ENCODE assay signal across 1 cellular context in genomic region chr1:35120458-35121133, GRCh38.
TF ChIP-seq lines count a peak whose summit lies in the region.

No MANE protein-coding gene starts in this region.

TF ChIP-seq in HepG2, 621 proteins besides CTCF, POLR2A, EP300 and RAD21 (continued from another document and continues in another):
- TF ChIP-seq ARID5B (CRISPR knock-in tag; IDR thresholded peaks at IDR 0.05) (no peak), SIN3A (IDR thresholded peaks at IDR 0.05; ENCODE audit: borderline replicate concordance, low read depth, low read length) (no peak), THAP9 (CRISPR knock-in tag; IDR thresholded peaks at IDR 0.05; ENCODE audit: borderline replicate concordance) (peak; percentile 46; the same call in 1 of the 2 replicates), KDM3A (CRISPR knock-in tag; IDR thresholded peaks at IDR 0.05; ENCODE audit: low read depth) (peak; percentile 43; the same call in 1 of the 2 replicates), GABPB1 (CRISPR knock-in tag; IDR thresholded peaks at IDR 0.05) (peak; percentile 63; the same call in 1 of the 2 replicates), ZNF292 (CRISPR knock-in tag; IDR thresholded peaks at IDR 0.05; ENCODE audit: borderline replicate concordance, low read depth) (peak; percentile 69; the same call in 1 of the 2 replicates), MIER2 (CRISPR knock-in tag; IDR thresholded peaks at IDR 0.05) (no peak), MAF1 (CRISPR knock-in tag; IDR thresholded peaks at IDR 0.05; ENCODE audit: borderline replicate concordance) (no peak), ZNF597 (CRISPR knock-in tag; IDR thresholded peaks at IDR 0.05) (no peak), REXO4 (CRISPR knock-in tag; IDR thresholded peaks at IDR 0.05; ENCODE audit: borderline replicate concordance) (no peak), ZFP37 (CRISPR knock-in tag; IDR thresholded peaks at IDR 0.05; ENCODE audit: borderline replicate concordance) (no peak), ZSCAN29 (CRISPR knock-in tag; conservative IDR thresholded peaks at IDR 0.05) (0 out of 2 replicates have a peak, but pooled peaks have one; percentile 43), FOXA3 (CRISPR knock-in tag; IDR thresholded peaks at IDR 0.05) (no peak), PHF21A (CRISPR knock-in tag; IDR thresholded peaks at IDR 0.05) (no peak), ZNF10 (CRISPR knock-in tag; IDR thresholded peaks at IDR 0.05; ENCODE audit: borderline replicate concordance, low read depth) (no peak), RBFOX2 (IDR thresholded peaks at IDR 0.05; ENCODE audit: low read depth, low read length) (no peak), MAFG (CRISPR knock-in tag; IDR thresholded peaks at IDR 0.05) (no peak), ZNF674 (CRISPR knock-in tag; IDR thresholded peaks at IDR 0.05; ENCODE audit: low read depth) (no peak), ADNP (CRISPR knock-in tag; IDR thresholded peaks at IDR 0.05) (no peak), ZNF143 (CRISPR knock-in tag; IDR thresholded peaks at IDR 0.05) (no peak), ZSCAN12 (CRISPR knock-in tag; IDR thresholded peaks at IDR 0.05) (no peak), ZNF446 (CRISPR knock-in tag; IDR thresholded peaks at IDR 0.05) (no peak), ZNF660 (CRISPR knock-in tag; IDR thresholded peaks at IDR 0.05; ENCODE audit: borderline replicate concordance, low read depth) (no peak), ZNF180 (CRISPR knock-in tag; IDR thresholded peaks at IDR 0.05; ENCODE audit: borderline replicate concordance, low read depth) (no peak), NFE2 (CRISPR knock-in tag; IDR thresholded peaks at IDR 0.05) (no peak), NR2F1 (CRISPR knock-in tag; IDR thresholded peaks at IDR 0.05) (no peak), HDAC2 (CRISPR knock-in tag; IDR thresholded peaks at IDR 0.05) (no peak), HIVEP1 (CRISPR knock-in tag; IDR thresholded peaks at IDR 0.05) (no peak), NR2F2 (IDR thresholded peaks at IDR 0.05; ENCODE audit: borderline replicate concordance, low read depth) (no peak), ATF2 (CRISPR knock-in tag; IDR thresholded peaks at IDR 0.05) (no peak), ZFP82 (CRISPR knock-in tag; IDR thresholded peaks at IDR 0.05; ENCODE audit: borderline replicate concordance) (no peak), TCF7 (IDR thresholded peaks at IDR 0.05; ENCODE audit: low read depth) (no peak), BORCS8-MEF2B (CRISPR knock-in tag; IDR thresholded peaks at IDR 0.05) (no peak), FOSL1 (CRISPR knock-in tag; IDR thresholded peaks at IDR 0.05; ENCODE audit: borderline replicate concordance) (no peak), ZNF530 (CRISPR knock-in tag; IDR thresholded peaks at IDR 0.05; ENCODE audit: low read depth) (no peak)
- TF ChIP-seq, protein P1, sequence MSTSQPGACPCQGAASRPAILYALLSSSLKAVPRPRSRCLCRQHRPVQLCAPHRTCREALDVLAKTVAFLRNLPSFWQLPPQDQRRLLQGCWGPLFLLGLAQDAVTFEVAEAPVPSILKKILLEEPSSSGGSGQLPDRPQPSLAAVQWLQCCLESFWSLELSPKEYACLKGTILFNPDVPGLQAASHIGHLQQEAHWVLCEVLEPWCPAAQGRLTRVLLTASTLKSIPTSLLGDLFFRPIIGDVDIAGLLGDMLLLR (CRISPR knock-in tag; IDR thresholded peaks at IDR 0.05): no peak
- TF ChIP-seq, protein P2, sequence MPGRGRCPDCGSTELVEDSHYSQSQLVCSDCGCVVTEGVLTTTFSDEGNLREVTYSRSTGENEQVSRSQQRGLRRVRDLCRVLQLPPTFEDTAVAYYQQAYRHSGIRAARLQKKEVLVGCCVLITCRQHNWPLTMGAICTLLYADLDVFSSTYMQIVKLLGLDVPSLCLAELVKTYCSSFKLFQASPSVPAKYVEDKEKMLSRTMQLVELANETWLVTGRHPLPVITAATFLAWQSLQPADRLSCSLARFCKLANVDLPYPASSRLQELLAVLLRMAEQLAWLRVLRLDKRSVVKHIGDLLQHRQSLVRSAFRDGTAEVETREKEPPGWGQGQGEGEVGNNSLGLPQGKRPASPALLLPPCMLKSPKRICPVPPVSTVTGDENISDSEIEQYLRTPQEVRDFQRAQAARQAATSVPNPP (CRISPR knock-in tag; IDR thresholded peaks at IDR 0.05): no peak
- TF ChIP-seq, protein P3, sequence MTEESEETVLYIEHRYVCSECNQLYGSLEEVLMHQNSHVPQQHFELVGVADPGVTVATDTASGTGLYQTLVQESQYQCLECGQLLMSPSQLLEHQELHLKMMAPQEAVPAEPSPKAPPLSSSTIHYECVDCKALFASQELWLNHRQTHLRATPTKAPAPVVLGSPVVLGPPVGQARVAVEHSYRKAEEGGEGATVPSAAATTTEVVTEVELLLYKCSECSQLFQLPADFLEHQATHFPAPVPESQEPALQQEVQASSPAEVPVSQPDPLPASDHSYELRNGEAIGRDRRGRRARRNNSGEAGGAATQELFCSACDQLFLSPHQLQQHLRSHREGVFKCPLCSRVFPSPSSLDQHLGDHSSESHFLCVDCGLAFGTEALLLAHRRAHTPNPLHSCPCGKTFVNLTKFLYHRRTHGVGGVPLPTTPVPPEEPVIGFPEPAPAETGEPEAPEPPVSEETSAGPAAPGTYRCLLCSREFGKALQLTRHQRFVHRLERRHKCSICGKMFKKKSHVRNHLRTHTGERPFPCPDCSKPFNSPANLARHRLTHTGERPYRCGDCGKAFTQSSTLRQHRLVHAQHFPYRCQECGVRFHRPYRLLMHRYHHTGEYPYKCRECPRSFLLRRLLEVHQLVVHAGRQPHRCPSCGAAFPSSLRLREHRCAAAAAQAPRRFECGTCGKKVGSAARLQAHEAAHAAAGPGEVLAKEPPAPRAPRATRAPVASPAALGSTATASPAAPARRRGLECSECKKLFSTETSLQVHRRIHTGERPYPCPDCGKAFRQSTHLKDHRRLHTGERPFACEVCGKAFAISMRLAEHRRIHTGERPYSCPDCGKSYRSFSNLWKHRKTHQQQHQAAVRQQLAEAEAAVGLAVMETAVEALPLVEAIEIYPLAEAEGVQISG (CRISPR knock-in tag; IDR thresholded peaks at IDR 0.05): no peak
- TF ChIP-seq, protein P4, sequence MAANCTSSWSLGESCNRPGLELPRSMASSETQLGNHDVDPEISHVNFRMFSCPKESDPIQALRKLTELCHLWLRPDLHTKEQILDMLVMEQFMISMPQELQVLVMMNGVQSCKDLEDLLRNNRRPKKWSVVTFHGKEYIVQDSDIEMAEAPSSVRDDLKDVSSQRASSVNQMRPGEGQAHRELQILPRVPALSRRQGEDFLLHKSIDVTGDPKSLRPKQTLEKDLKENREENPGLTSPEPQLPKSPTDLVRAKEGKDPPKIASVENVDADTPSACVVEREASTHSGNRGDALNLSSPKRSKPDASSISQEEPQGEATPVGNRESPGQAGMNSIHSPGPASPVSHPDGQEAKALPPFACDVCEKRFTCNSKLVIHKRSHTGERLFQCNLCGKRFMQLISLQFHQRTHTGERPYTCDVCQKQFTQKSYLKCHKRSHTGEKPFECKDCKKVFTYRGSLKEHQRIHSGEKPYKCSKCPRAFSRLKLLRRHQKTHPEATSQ (CRISPR knock-in tag; IDR thresholded peaks at IDR 0.05; ENCODE audit: borderline replicate concordance): no peak
- TF ChIP-seq, protein P5, sequence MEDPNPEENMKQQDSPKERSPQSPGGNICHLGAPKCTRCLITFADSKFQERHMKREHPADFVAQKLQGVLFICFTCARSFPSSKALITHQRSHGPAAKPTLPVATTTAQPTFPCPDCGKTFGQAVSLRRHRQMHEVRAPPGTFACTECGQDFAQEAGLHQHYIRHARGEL (CRISPR knock-in tag; IDR thresholded peaks at IDR 0.05): no peak
- TF ChIP-seq, protein P6, sequence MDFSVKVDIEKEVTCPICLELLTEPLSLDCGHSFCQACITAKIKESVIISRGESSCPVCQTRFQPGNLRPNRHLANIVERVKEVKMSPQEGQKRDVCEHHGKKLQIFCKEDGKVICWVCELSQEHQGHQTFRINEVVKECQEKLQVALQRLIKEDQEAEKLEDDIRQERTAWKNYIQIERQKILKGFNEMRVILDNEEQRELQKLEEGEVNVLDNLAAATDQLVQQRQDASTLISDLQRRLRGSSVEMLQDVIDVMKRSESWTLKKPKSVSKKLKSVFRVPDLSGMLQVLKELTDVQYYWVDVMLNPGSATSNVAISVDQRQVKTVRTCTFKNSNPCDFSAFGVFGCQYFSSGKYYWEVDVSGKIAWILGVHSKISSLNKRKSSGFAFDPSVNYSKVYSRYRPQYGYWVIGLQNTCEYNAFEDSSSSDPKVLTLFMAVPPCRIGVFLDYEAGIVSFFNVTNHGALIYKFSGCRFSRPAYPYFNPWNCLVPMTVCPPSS (IDR thresholded peaks at IDR 0.05): no peak
- TF ChIP-seq, protein P7, sequence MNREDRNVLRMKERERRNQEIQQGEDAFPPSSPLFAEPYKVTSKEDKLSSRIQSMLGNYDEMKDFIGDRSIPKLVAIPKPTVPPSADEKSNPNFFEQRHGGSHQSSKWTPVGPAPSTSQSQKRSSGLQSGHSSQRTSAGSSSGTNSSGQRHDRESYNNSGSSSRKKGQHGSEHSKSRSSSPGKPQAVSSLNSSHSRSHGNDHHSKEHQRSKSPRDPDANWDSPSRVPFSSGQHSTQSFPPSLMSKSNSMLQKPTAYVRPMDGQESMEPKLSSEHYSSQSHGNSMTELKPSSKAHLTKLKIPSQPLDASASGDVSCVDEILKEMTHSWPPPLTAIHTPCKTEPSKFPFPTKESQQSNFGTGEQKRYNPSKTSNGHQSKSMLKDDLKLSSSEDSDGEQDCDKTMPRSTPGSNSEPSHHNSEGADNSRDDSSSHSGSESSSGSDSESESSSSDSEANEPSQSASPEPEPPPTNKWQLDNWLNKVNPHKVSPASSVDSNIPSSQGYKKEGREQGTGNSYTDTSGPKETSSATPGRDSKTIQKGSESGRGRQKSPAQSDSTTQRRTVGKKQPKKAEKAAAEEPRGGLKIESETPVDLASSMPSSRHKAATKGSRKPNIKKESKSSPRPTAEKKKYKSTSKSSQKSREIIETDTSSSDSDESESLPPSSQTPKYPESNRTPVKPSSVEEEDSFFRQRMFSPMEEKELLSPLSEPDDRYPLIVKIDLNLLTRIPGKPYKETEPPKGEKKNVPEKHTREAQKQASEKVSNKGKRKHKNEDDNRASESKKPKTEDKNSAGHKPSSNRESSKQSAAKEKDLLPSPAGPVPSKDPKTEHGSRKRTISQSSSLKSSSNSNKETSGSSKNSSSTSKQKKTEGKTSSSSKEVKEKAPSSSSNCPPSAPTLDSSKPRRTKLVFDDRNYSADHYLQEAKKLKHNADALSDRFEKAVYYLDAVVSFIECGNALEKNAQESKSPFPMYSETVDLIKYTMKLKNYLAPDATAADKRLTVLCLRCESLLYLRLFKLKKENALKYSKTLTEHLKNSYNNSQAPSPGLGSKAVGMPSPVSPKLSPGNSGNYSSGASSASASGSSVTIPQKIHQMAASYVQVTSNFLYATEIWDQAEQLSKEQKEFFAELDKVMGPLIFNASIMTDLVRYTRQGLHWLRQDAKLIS (CRISPR knock-in tag; IDR thresholded peaks at IDR 0.05): no peak
